1 cellular context compared by ENCODE assay signal in genomic region chr3:190345878-190346277, GRCh38.
TF ChIP-seq lines count a peak whose summit lies in the region.

No MANE protein-coding gene starts in this region.

TF ChIP-seq in HepG2, 621 proteins besides CTCF, POLR2A, EP300 and RAD21:
- TF ChIP-seq ZNF800 (CRISPR knock-in tag; IDR thresholded peaks at IDR 0.05) (no peak), HIC2 (CRISPR knock-in tag; IDR thresholded peaks at IDR 0.05; ENCODE audit: low read depth) (no peak), ELF4 (CRISPR knock-in tag; IDR thresholded peaks at IDR 0.05; ENCODE audit: borderline replicate concordance) (no peak), CERS6 (CRISPR knock-in tag; IDR thresholded peaks at IDR 0.05) (no peak), EED (CRISPR knock-in tag; IDR thresholded peaks at IDR 0.05) (no peak), SMAD9 (CRISPR knock-in tag; IDR thresholded peaks at IDR 0.05) (no peak), CREB3 (CRISPR knock-in tag; IDR thresholded peaks at IDR 0.05) (no peak), AGO1 (IDR thresholded peaks at IDR 0.05; ENCODE audit: low read depth, low read length, poor library complexity, severe bottlenecking) (no peak), SMAD1 (CRISPR knock-in tag; IDR thresholded peaks at IDR 0.05; ENCODE audit: borderline replicate concordance, low read depth) (no peak), KAT2B (IDR thresholded peaks at IDR 0.05; ENCODE audit: borderline replicate concordance, low read depth, low read length) (no peak), SPEN (CRISPR knock-in tag; IDR thresholded peaks at IDR 0.05; ENCODE audit: low read depth) (no peak), ZNF543 (CRISPR knock-in tag; IDR thresholded peaks at IDR 0.05) (no peak), KLF9 (CRISPR knock-in tag; IDR thresholded peaks at IDR 0.05; ENCODE audit: low read depth) (no peak), CBX2 (IDR thresholded peaks at IDR 0.05; ENCODE audit: low read depth, low read length) (no peak), CBX2 (CRISPR knock-in tag; IDR thresholded peaks at IDR 0.05; ENCODE audit: low read depth) (no peak)
